Comparison of ENCODE assay signal across 1 cellular context in genomic region chr1:44284184-44284583, GRCh38.
TF ChIP-seq lines count a peak whose summit lies in the region.

No MANE protein-coding gene starts in this region.

TF ChIP-seq in HepG2, 621 proteins besides CTCF, POLR2A, EP300 and RAD21 (continued from another document):
- TF ChIP-seq ZNF691 (CRISPR knock-in tag; IDR thresholded peaks at IDR 0.05; ENCODE audit: borderline replicate concordance, low read depth) (no peak), MIXL1 (CRISPR knock-in tag; IDR thresholded peaks at IDR 0.05) (0 out of 2 replicates have a peak, but pooled peaks have one; percentile 22), FUBP1 (CRISPR knock-in tag; IDR thresholded peaks at IDR 0.05; ENCODE audit: borderline replicate concordance) (no peak)
TF ChIP-seq in HepG2: peak in this region for 9.
